ENCODE assay signal across 14 cellular contexts in the genomic region with DNA sequence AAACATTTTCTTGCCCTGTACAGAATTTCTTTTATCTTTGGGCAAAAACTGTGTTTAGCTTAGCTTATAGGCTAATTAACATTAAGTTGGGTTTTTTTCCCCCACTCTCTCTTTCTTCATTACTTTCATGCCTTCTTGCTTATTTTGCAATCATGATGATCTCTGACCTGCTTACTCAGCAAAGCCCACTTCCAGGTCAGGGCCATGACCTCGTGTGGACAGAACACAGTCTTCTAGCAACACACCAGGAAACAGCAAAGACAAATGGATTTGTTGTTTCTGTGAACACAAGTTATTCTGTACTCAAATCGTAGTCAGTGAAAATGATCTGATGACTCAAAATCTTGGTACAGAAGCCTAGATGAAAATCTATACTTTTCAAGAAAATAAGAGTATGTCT.
DNase-seq lines count a peak whose midpoint lies in the region; ATAC-seq, FAIRE-seq and TF ChIP-seq lines count a peak whose summit lies in the region.
"Had no signal": no experiment of that assay in that cellular context is flagged by ENCODE, and none has a peak within 500 bp of the region (broad histone marks: within the 10 kb centered on the region; RNA-seq: fewer than 3 reads in every experiment).

No MANE protein-coding gene starts in this region.

- peaks cover 94% of the 10 kb centered on the region for H4K20me1 ChIP-seq in smooth muscle cell (ENCODE audit: low read depth)
- no peaks in the 10 kb centered on the region for H4K20me1 ChIP-seq in GM23248 (ENCODE audit: insufficient read depth)

- intact Hi-C loops in left lung (cut with DNase I): no loop called here

- no peak overlapping the region for H3K4me2 ChIP-seq in smooth muscle cell
- H3K4me2 ChIP-seq in GM23248 (ENCODE audit: unreplicated experiment): no peak overlapping the region

- H3K9ac ChIP-seq in smooth muscle cell (ENCODE audit: low read depth): no peak overlapping the region
- H3K9ac ChIP-seq in GM23248: no peak overlapping the region

- H3K27ac ChIP-seq in left lung: no peak overlapping the region
- peak overlapping the region; percentile 37 for H3K27ac ChIP-seq in smooth muscle cell (ENCODE audit: low read depth)
- H3K27ac ChIP-seq in GM23248: no peak overlapping the region
- H3K27ac ChIP-seq in small intestine (ENCODE audit: low read depth in 1 of 2, low read length in 1 of 2): no peak overlapping the region

- 45% methylated on average over 2 of the region's 2 CpGs for WGBS in smooth muscle cell (ENCODE audit: low lambda C conversion rate)
- 85 to 87% methylated on average over 2 of the region's 2 CpGs for WGBS in GM23248 (ENCODE audit: low coverage in 1 of 2, low lambda C conversion rate in 2 of 2, missing lambda C conversion rate in 2 of 2), 2 experiments
- 45 to 63% (median 49%) methylated on average over 2 of the region's 2 CpGs for WGBS in small intestine, 3 donors

- peak; percentile 44 for ATAC-seq in left lung
- ATAC-seq in GM19463 (IDR thresholded peaks at IDR 0.05; ENCODE audit: unreplicated experiment): no peak

- no peak for FAIRE-seq in small intestine (lab: Jason Lieb, UNC)

- no peaks in the 10 kb centered on the region for H3K27me3 ChIP-seq in left lung
- H3K27me3 ChIP-seq in smooth muscle cell (ENCODE audit: low read depth): no peaks in the 10 kb centered on the region
- no peaks in the 10 kb centered on the region for H3K27me3 ChIP-seq in GM23248 (replicated peaks; ENCODE audit: insufficient read depth)
- H3K27me3 ChIP-seq in small intestine (ENCODE audit: control insufficient read depth in 2 of 2, insufficient read depth in 2 of 2, low read length in 2 of 2): no peaks in the 10 kb centered on the region

- H3K36me3 ChIP-seq in left lung (no peaks in the 10 kb centered on the region), smooth muscle cell (ENCODE audit: low read depth) (no peaks in the 10 kb centered on the region), GM23248 (ENCODE audit: low read depth) (no peaks in the 10 kb centered on the region; the same call in 1 of the 2 replicates), small intestine (ENCODE audit: control insufficient read depth in 2 of 2, insufficient read depth in 2 of 2, low read length in 2 of 2) (no peaks in the 10 kb centered on the region)

- peaks cover 6 to 18% of the 10 kb centered on the region in 2 donors for H3K4me1 ChIP-seq in left lung
- no peaks in the 10 kb centered on the region for H3K4me1 ChIP-seq in smooth muscle cell (ENCODE audit: low read depth)
- peaks cover 9% of the 10 kb centered on the region for H3K4me1 ChIP-seq in GM23248 (ENCODE audit: insufficient read depth)
- no peaks in the 10 kb centered on the region for H3K4me1 ChIP-seq in small intestine (ENCODE audit: control insufficient read depth in 2 of 2, insufficient read depth in 1 of 2, low read depth in 1 of 2, low read length in 1 of 2)

- DNase-seq in LHCN-M2 (ENCODE audit: low read depth) (peak; percentile 87), amniotic epithelial cell (ENCODE audit: low read depth) (peak; percentile 86), left lung (no peak), smooth muscle cell (lab: John Stamatoyannopoulos, UW; ENCODE audit: unreplicated experiment) (no peak), GM23248 (no peak), small intestine (no peak)
- DNase-seq: activated naive CD8-positive, alpha-beta T cell treated with anti-CD3 and anti-CD28 coated beads for 36 hours; activated T-cell treated with anti-CD3 and anti-CD28 coated beads for 4 hours; CD4-positive, CD25-positive, alpha-beta regulatory T cell; cortex of kidney; NCI-H2171 treated with DMSO at 0.1 percent for 48 hours; NK-92 treated with Interleukin-12 subunit alpha and Interleukin-12 subunit beta, amount 100 ng/mL, for 24 hours; stimulated activated naive CD4-positive, alpha-beta T cell treated with Interleukin-2 at 50 U/mL for 16 hours had no signal

- H3F3A ChIP-seq in smooth muscle cell (ENCODE audit: low read depth) (peaks cover 15% of the 10 kb centered on the region), GM23248 (ENCODE audit: insufficient read depth) (no peaks in the 10 kb centered on the region)

- H3K79me2 ChIP-seq in smooth muscle cell (ENCODE audit: low read depth) (peaks cover 100% of the 10 kb centered on the region), GM23248 (ENCODE audit: insufficient read depth) (peaks cover 97% of the 10 kb centered on the region)

- H2AFZ ChIP-seq in smooth muscle cell (ENCODE audit: low read depth) (no peak overlapping the region), GM23248 (no peak overlapping the region)

- H3K9me2 ChIP-seq in GM23248 (ENCODE audit: insufficient read depth): no peaks in the 10 kb centered on the region

- in situ Hi-C loops in GM23248 (cut with MboI): no loop called here

- no peak for TF ChIP-seq CTCF in left lung (IDR thresholded peaks at IDR 0.05)
- TF ChIP-seq CTCF in smooth muscle cell (IDR thresholded peaks at IDR 0.05; ENCODE audit: borderline replicate concordance, insufficient read depth, poor library complexity, severe bottlenecking): no peak

- H3K4me3 ChIP-seq in left lung: no peak overlapping the region
- H3K4me3 ChIP-seq in smooth muscle cell: no peak overlapping the region
- no peak overlapping the region for H3K4me3 ChIP-seq in GM23248
- no peak overlapping the region for H3K4me3 ChIP-seq in small intestine (ENCODE audit: low read depth in 1 of 2, low read length in 2 of 2)

- no peaks in the 10 kb centered on the region for H3K9me3 ChIP-seq in left lung
- H3K9me3 ChIP-seq in smooth muscle cell (replicated peaks; ENCODE audit: low read depth): no peaks in the 10 kb centered on the region
- no peaks in the 10 kb centered on the region for H3K9me3 ChIP-seq in GM23248 (ENCODE audit: low read depth)
- no peaks in the 10 kb centered on the region for H3K9me3 ChIP-seq in small intestine (ENCODE audit: control insufficient read depth, low read depth)

Comparison
In these comparisons a context has a peak if more than half of its experiments do, and no peak if none do; other contexts are left out.
1. DNase-seq: peak in LHCN-M2 (single experiment) and amniotic epithelial cell (single experiment); none in left lung (0 of 2), smooth muscle cell (single experiment), GM23248 (single experiment) and small intestine (single experiment).